Comparison of ENCODE assay signal across 19 cellular contexts in genomic region chr4:166198041-166198440, GRCh38.
"Had no signal": no experiment of that assay in that cellular context is flagged by ENCODE, and none has a peak within 500 bp of the region (broad histone marks: within the 10 kb centered on the region; RNA-seq: fewer than 3 reads in every experiment).

No MANE protein-coding gene starts in this region.

- H3K36me3 ChIP-seq: ascending aorta, breast epithelium, heart right ventricle, left ventricle myocardium inferior, neutrophil, tibial nerve had no signal

- DNase-seq: activated CD4-positive, alpha-beta memory T cell treated with anti-CD3 and anti-CD28 coated beads for 36 hours; activated CD8-positive, alpha-beta memory T cell treated with anti-CD3 and anti-CD28 coated beads, Interleukin-2, amount 10 ng/mL, durations not matched to agents 7 days and 5 days; activated naive CD4-positive, alpha-beta T cell treated with anti-CD3 and anti-CD28 coated beads, Interleukin-2, amount 10 ng/mL, durations not matched to agents 7 days and 5 days; activated T-cell treated with anti-CD3 and anti-CD28 coated beads, Interleukin-2, amount 50 U/mL, for 1 hour; cerebellar nuclear complex; effector memory CD4-positive, alpha-beta T cell; heart right ventricle; left ventricle myocardium inferior; mucosa of descending colon; naive thymus-derived CD4-positive, alpha-beta T cell; retina; T-helper 17 cell had no signal

- FAIRE-seq: frontal cortex, TTC549 had no signal

- H3K27me3 ChIP-seq: ascending aorta, breast epithelium, heart right ventricle, neutrophil, tibial nerve had no signal

- H3K4me3 ChIP-seq: ascending aorta, breast epithelium, heart right ventricle, left ventricle myocardium inferior, mucosa of descending colon, tibial nerve had no signal

- ATAC-seq: activated CD8-positive, alpha-beta memory T cell treated with anti-CD3 and anti-CD28 coated beads, Interleukin-2, amount 10 ng/mL, durations not matched to agents 7 days and 5 days; heart right ventricle; mucosa of descending colon; naive thymus-derived CD4-positive, alpha-beta T cell; stimulated activated memory B cell treated with anti-CD40 and anti-IgM and Interleukin-4, amounts not matched to agents 10 μg/mL and 1 μg/mL and 100 μg/mL, for 72 hours; T-helper 17 cell had no signal

- H3K27ac ChIP-seq: ascending aorta, breast epithelium, heart right ventricle, left ventricle myocardium inferior, neutrophil, tibial nerve had no signal

- H3K4me1 ChIP-seq: ascending aorta, breast epithelium, heart right ventricle, left ventricle myocardium inferior, tibial nerve had no signal

- H3K9me3 ChIP-seq: ascending aorta, breast epithelium, heart right ventricle, left ventricle myocardium inferior, mucosa of descending colon, neutrophil, tibial nerve had no signal
